ENCODE assay signal across 27 cellular contexts in genomic region chr21:21301013-21301412, GRCh38.
"Had no signal": no experiment of that assay in that cellular context is flagged by ENCODE, and none has a peak within 500 bp of the region (broad histone marks: within the 10 kb centered on the region; RNA-seq: fewer than 3 reads in every experiment).

No MANE protein-coding gene starts in this region.

- H3K27me3 ChIP-seq: stomach, suprapubic skin, testis, thyroid gland, tibial artery, tibial nerve, transverse colon, upper lobe of left lung, upper lobe of right lung, uterus, vagina had no signal

- FAIRE-seq: urothelium cell line had no signal

- H3K36me3 ChIP-seq: stomach, suprapubic skin, thoracic aorta, thyroid gland, tibial artery, tibial nerve, transverse colon, upper lobe of left lung, upper lobe of right lung, uterus, vagina had no signal

- DNase-seq: stimulated activated CD4-positive, alpha-beta T cell treated with anti-CD3 and anti-CD28 coated beads, Interleukin-2, amount 100 ng/mL, for 48 hours; stimulated activated CD4-positive, alpha-beta T cell treated with anti-CD3 and anti-CD28 coated beads, Interleukin-4, amount 100 ng/mL, for 1 hour; stimulated activated CD4-positive, alpha-beta T cell treated with anti-CD3 and anti-CD28 coated beads, Interleukin-4, amount 100 ng/mL, for 24 hours; stimulated activated CD4-positive, alpha-beta T cell treated with anti-CD3 and anti-CD28 coated beads, Interleukin-4, amount 100 ng/mL, for 4 hours; stimulated activated CD8-positive, alpha-beta memory T cell treated with anti-CD3 and anti-CD28 coated beads, Interleukin-4, amount 100 ng/mL, for 48 hours; stimulated activated naive B cell treated with anti-CD40 and anti-IgM and Interleukin-4, amounts not matched to agents 10 μg/mL and 1 μg/mL and 100 μg/mL, for 72 hours; stimulated activated naive CD4-positive, alpha-beta T cell; stimulated activated naive CD4-positive, alpha-beta T cell treated with Interleukin-2 at 50 U/mL for 16 hours; stimulated activated naive CD8-positive, alpha-beta T cell treated with anti-CD3 and anti-CD28 coated beads, Interleukin-15, amount 100 ng/mL, for 72 hours; stimulated activated naive CD8-positive, alpha-beta T cell treated with anti-CD3 and anti-CD28 coated beads, Interleukin-15, Interleukin-2, amounts not matched to agents 100 U/mL and 50 U/mL, for 24 hours; stomach; substantia nigra; testis; thyroid gland; tibial artery; transverse colon; trophoblast cell; upper lobe of left lung; upper lobe of right lung; uterus had no signal

- H3K4me1 ChIP-seq: stomach, suprapubic skin, testis, thyroid gland, tibial artery, tibial nerve, transverse colon, upper lobe of left lung, upper lobe of right lung, uterus, vagina had no signal

- ATAC-seq: stimulated activated effector memory CD8-positive, alpha-beta T cell treated with anti-CD3 and anti-CD28 coated beads, Interleukin-12 subunit alpha, Interleukin-12 subunit beta, amount 100 ng/mL, for 72 hours; stimulated activated memory B cell treated with anti-CD40 and anti-IgM and Interleukin-4, amounts not matched to agents 10 μg/mL and 1 μg/mL and 100 μg/mL, for 72 hours; stimulated activated naive B cell treated with anti-CD40 and anti-IgM and Interleukin-4, amounts not matched to agents 10 μg/mL and 1 μg/mL and 100 μg/mL, for 72 hours; stimulated activated naive CD8-positive, alpha-beta T cell treated with anti-CD3 and anti-CD28 coated beads, Interleukin-15, amount 100 ng/mL, for 72 hours; stimulated activated naive CD8-positive, alpha-beta T cell treated with anti-CD3 and anti-CD28 coated beads, Interleukin-15, Interleukin-2, amounts not matched to agents 100 U/mL and 50 U/mL, for 24 hours; upper lobe of right lung had no signal

- H3K4me3 ChIP-seq: stomach, suprapubic skin, testis, thoracic aorta, thyroid gland, tibial artery, transverse colon, upper lobe of left lung, upper lobe of right lung, uterus, vagina had no signal

- H3K27ac ChIP-seq: stomach, suprapubic skin, testis, thoracic aorta, thyroid gland, tibial artery, tibial nerve, transverse colon, upper lobe of left lung, upper lobe of right lung, uterus, vagina had no signal

- H3K9me3 ChIP-seq: stomach, suprapubic skin, testis, thoracic aorta, thyroid gland, tibial artery, transverse colon, upper lobe of left lung, upper lobe of right lung, uterus, vagina had no signal
